8 cellular contexts compared by ENCODE assay signal in genomic region chr4:127623755-127624087, GRCh38. TPM values are rescaled to one million over a fixed set of nuclear protein-coding genes. Genes with fewer than 3 reads are reported as not detected.
DNase-seq lines count a peak whose midpoint lies in the region; ATAC-seq and TF ChIP-seq lines count a peak whose summit lies in the region.

No MANE protein-coding gene starts in this region.

- H2BK5ac ChIP-seq in trophoblast cell (ENCODE audit: low read depth, low read length, poor library complexity): no peak overlapping the region

- ATAC-seq in GM19397 (IDR thresholded peaks at IDR 0.05; ENCODE audit: unreplicated experiment): no peak

- H2BK120ac ChIP-seq in trophoblast cell (ENCODE audit: insufficient read depth, low read length, poor library complexity): no peak overlapping the region

- H3K27ac ChIP-seq in SJCRH30: no peak overlapping the region
- no peak overlapping the region for H3K27ac ChIP-seq in trophoblast cell (ENCODE audit: low read depth, low read length)

- H3K36me3 ChIP-seq in SJCRH30: no peaks in the 10 kb centered on the region
- no peaks in the 10 kb centered on the region for H3K36me3 ChIP-seq in trophoblast cell (ENCODE audit: control insufficient read depth in 1 of 2, insufficient read depth in 2 of 2, low read length in 2 of 2)

- H3K4me3 ChIP-seq in SJCRH30 (peak overlapping the region; percentile 45), fibroblast of pulmonary artery (replicated peaks; ENCODE audit: low read depth, low read length) (peak overlapping the region; percentile 71), trophoblast cell (ENCODE audit: low read depth, low read length) (peak overlapping the region; percentile 71)

- H4K12ac ChIP-seq in trophoblast cell (ENCODE audit: low read depth, low read length): no peak overlapping the region

- no peak overlapping the region for H3K9ac ChIP-seq in trophoblast cell (ENCODE audit: low read length)

- no peak for TF ChIP-seq CTCF in fibroblast of pulmonary artery (IDR thresholded peaks at IDR 0.05; ENCODE audit: low read length, missing control alignments)

- H3K9me3 ChIP-seq in SJCRH30 (replicated peaks) (no peaks in the 10 kb centered on the region), trophoblast cell (ENCODE audit: insufficient read depth, low read depth, low read length) (no peaks in the 10 kb centered on the region)

- H4K91ac ChIP-seq in trophoblast cell (ENCODE audit: low read depth, low read length): no peak overlapping the region

- H3K23ac ChIP-seq in trophoblast cell (ENCODE audit: low read length): no peak overlapping the region

- no peaks in the 10 kb centered on the region for H3K4me1 ChIP-seq in SJCRH30
- H3K4me1 ChIP-seq in trophoblast cell (ENCODE audit: control insufficient read depth in 1 of 2, insufficient read depth in 2 of 2, low read length in 2 of 2): peaks cover 5 to 9% of the 10 kb centered on the region in 2 experiments

- H3K18ac ChIP-seq in trophoblast cell (ENCODE audit: low read length): no peak overlapping the region

- H3K79me2 ChIP-seq in trophoblast cell (ENCODE audit: control insufficient read depth, insufficient read depth, low read length, poor library complexity): no peaks in the 10 kb centered on the region

- H2AK5ac ChIP-seq in trophoblast cell (ENCODE audit: low read length): no peak overlapping the region

- WGBS in trophoblast cell (ENCODE audit: extremely low coverage, insufficient coverage, insufficient read length): no CpG with 5 or more reads among the region's 8 CpGs

- H3K27me3 ChIP-seq in SJCRH30 (no peaks in the 10 kb centered on the region; the same call in 1 of the 2 replicates), trophoblast cell (ENCODE audit: insufficient read depth, low read length) (peaks cover 15% of the 10 kb centered on the region)

- H3K79me1 ChIP-seq in trophoblast cell (ENCODE audit: low read length): no peaks in the 10 kb centered on the region

- DNase-seq in G401 (ENCODE audit: low spot score) (peak; percentile 8), SJCRH30 (no peak), fibroblast of pulmonary artery (ENCODE audit: low read depth) (peak; percentile 36), trophoblast cell (peak in 1 of 2 donors; percentile 9), GDM1 (lab: John Stamatoyannopoulos, UW) (no peak), cerebellar nuclear complex (lab: John Stamatoyannopoulos, UW) (no peak)
- no peak for DNase-seq in activated CD4-positive, CD25-positive, alpha-beta regulatory T cell treated with anti-CD3 and anti-CD28 coated beads, Interleukin-2, amount 50 U/mL, for 72 hours

- no peak overlapping the region for H4K8ac ChIP-seq in trophoblast cell (ENCODE audit: low read depth, low read length)

- H3K4ac ChIP-seq in trophoblast cell (ENCODE audit: low read depth, low read length): no peak overlapping the region

- no peak overlapping the region for H3K14ac ChIP-seq in trophoblast cell (ENCODE audit: low read length)

- in situ Hi-C loops in G401 (cut with HindIII; ENCODE audit: low sequenced_read_pairs): no loop called here

- H2AFZ ChIP-seq in trophoblast cell (ENCODE audit: insufficient read depth, low read length, poor library complexity): no peak overlapping the region

- H3K4me2 ChIP-seq in trophoblast cell (ENCODE audit: low read length): peak overlapping the region; percentile 96

- no peak overlapping the region for H2BK12ac ChIP-seq in trophoblast cell (ENCODE audit: low read length)

RNA-seq across cellular contexts. Expression of gene INTU, which starts 9.0 kb away (rescaled TPM):
- 3.9 and 10.8 TPM in 2 replicates for total RNA-seq in G401 (2014; rRNA removed; shearing (Covaris generic))
- total RNA-seq in SJCRH30 (2014; rRNA removed; shearing (Covaris generic)): 2.6 TPM in 2 replicates
- 2.5 and 2.7 TPM in 2 replicates for polyA plus RNA-seq in trophoblast cell (2013)

Comparison
In these comparisons a context has a peak if more than half of its experiments do, and no peak if none do; other contexts are left out.
1. DNase-seq: peak in G401 (single experiment) and fibroblast of pulmonary artery (single experiment); none in SJCRH30 (0 of 2), activated CD4-positive, CD25-positive, alpha-beta regulatory T cell treated with anti-CD3 and anti-CD28 coated beads, Interleukin-2, amount 50 U/mL, for 72 hours (single experiment), GDM1 (single experiment) and cerebellar nuclear complex (0 of 2).
2. Peak in every context shown above with its lines, with median percentiles within 50 percentile points of each other: H3K4me3 ChIP-seq.